Comparison of ENCODE assay signal across 2 cellular contexts in genomic region chr15:57509121-57509520, GRCh38.
TF ChIP-seq lines count a peak whose summit lies in the region.

No MANE protein-coding gene starts in this region.

TF ChIP-seq in GM23338, 12 proteins besides CTCF, POLR2A, EP300 and RAD21:
- no peak for TF ChIP-seq NANOG (IDR thresholded peaks at IDR 0.05; ENCODE audit: borderline replicate concordance)
- TF ChIP-seq EZH2phosphoT487 (IDR thresholded peaks at IDR 0.05; ENCODE audit: unreplicated experiment): no peak
- no peak for TF ChIP-seq JUNB (IDR thresholded peaks at IDR 0.05; ENCODE audit: unreplicated experiment)
- no peak for TF ChIP-seq ETS1 (IDR thresholded peaks at IDR 0.05)

TF ChIP-seq in K562, 482 proteins besides CTCF, POLR2A, EP300 and RAD21:
- TF ChIP-seq SIX5 (IDR thresholded peaks at IDR 0.05; ENCODE audit: borderline replicate concordance in 1 of 2, insufficient read depth in 1 of 2, low read depth in 1 of 2, low read length in 2 of 2) (no peak), PML (IDR thresholded peaks at IDR 0.05; ENCODE audit: low read length) (no peak), ZNF12 (CRISPR knock-in tag; IDR thresholded peaks at IDR 0.05) (no peak), STAT5B (CRISPR knock-in tag; IDR thresholded peaks at IDR 0.05) (no peak), ZNF175 (CRISPR knock-in tag; IDR thresholded peaks at IDR 0.05; ENCODE audit: low read depth) (no peak), ZNF316 (IDR thresholded peaks at IDR 0.05) (peak; percentile 11; the same call in 1 of the 2 replicates), ZKSCAN8 (CRISPR knock-in tag; IDR thresholded peaks at IDR 0.05) (no peak), NCOA1 (IDR thresholded peaks at IDR 0.05; ENCODE audit: low read depth) (no peak), CXXC5 (CRISPR knock-in tag; IDR thresholded peaks at IDR 0.05) (no peak), MGA (IDR thresholded peaks at IDR 0.05) (no peak), ASH1L (IDR thresholded peaks at IDR 0.05; ENCODE audit: borderline replicate concordance, low read depth, partially characterized antibody) (no peak), ZNF311 (CRISPR knock-in tag; IDR thresholded peaks at IDR 0.05) (no peak), MEF2D (tag; conservative IDR thresholded peaks at IDR 0.05; ENCODE audit: low read depth) (no peak), MAX (CRISPR knock-in tag; IDR thresholded peaks at IDR 0.05) (no peak), ZNF280A (IDR thresholded peaks at IDR 0.05; ENCODE audit: low read depth, partially characterized antibody) (no peak), C11orf30 (IDR thresholded peaks at IDR 0.05; ENCODE audit: low read depth) (peak; percentile 23; the same call in 1 of the 2 replicates), SFPQ (IDR thresholded peaks at IDR 0.05; ENCODE audit: low read depth, low read length) (no peak)
TF ChIP-seq in K562: peak in this region for 2.
